In genomic region chr20:25352746-25353145, GRCh38 we compare ENCODE assay signal across 21 cellular contexts. TPM values are rescaled to one million over a fixed set of nuclear protein-coding genes. Genes with fewer than 3 reads are reported as not detected.
DNase-seq lines count a peak whose midpoint lies in the region; ATAC-seq, FAIRE-seq and TF ChIP-seq lines count a peak whose summit lies in the region.
"Had no signal": no experiment of that assay in that cellular context is flagged by ENCODE, and none has a peak within 500 bp of the region (broad histone marks: within the 10 kb centered on the region; RNA-seq: fewer than 3 reads in every experiment).

No MANE protein-coding gene starts in this region.

- FAIRE-seq in bronchial epithelial cell (lab: Jason Lieb, UNC): no peak
- FAIRE-seq in keratinocyte (lab: Jason Lieb, UNC): peak; percentile 69
- FAIRE-seq: A204.1, D721Med, GM12878, H1, RCC 7860 had no signal

- DNase-seq in left ventricle myocardium superior (no peak), right cardiac atrium (no peak), bronchial epithelial cell (ENCODE audit: low read depth) (peak; percentile 75), keratinocyte (ENCODE audit: low read depth, low spot score) (peak; percentile 15), vagina (ENCODE audit: extremely low spot score in 2 of 2) (no peak), osteocyte (ENCODE audit: extremely low spot score, unreplicated experiment) (no peak), left colon (no peak), natural killer cell (no peak)
- DNase-seq: Karpas-422, NCI-H1417, NCI-H1694 treated with DMSO at 0.1 percent for 48 hours, NCI-H2081 treated with DMSO at 0.1 percent for 48 hours, NCI-H2171 treated with DMSO at 0.1 percent for 48 hours, NCI-H524 treated with DMSO at 0.1 percent for 48 hours, NCI-H82 had no signal

- no peak for TF ChIP-seq POLR2A in vagina (IDR thresholded peaks at IDR 0.05)

- intact Hi-C loops in left ventricle myocardium superior (cut with micrococcal nuclease): no loop called here
- intact Hi-C loops in right cardiac atrium (cut with DNase I): no loop called here
- intact Hi-C loops in vagina (cut with DNase I): no loop called here
- intact Hi-C loops in left colon (cut with DNase I, micrococcal nuclease): no loop called here
- intact Hi-C loops in natural killer cell (cut with micrococcal nuclease): no loop called here

- H4K20me1 ChIP-seq in keratinocyte (ENCODE audit: control insufficient read depth, extremely low read depth, insufficient read depth, low read length): no peaks in the 10 kb centered on the region

- H3K9me3 ChIP-seq in right cardiac atrium (ENCODE audit: control insufficient read depth, low read length) (no peaks in the 10 kb centered on the region), keratinocyte (ENCODE audit: control insufficient read depth, low read depth, low read length) (no peaks in the 10 kb centered on the region), vagina (no peaks in the 10 kb centered on the region)

- H3K27ac ChIP-seq in right cardiac atrium (ENCODE audit: low read length) (no peak overlapping the region), keratinocyte (ENCODE audit: control insufficient read depth, insufficient read depth, low read length) (peak overlapping the region; percentile 46), vagina (peak overlapping the region; percentile 25)

- no peak overlapping the region for H3K4me3 ChIP-seq in right cardiac atrium (ENCODE audit: low read length)
- no peak overlapping the region for H3K4me3 ChIP-seq in bronchial epithelial cell (ENCODE audit: low read depth, low read length)
- no peak overlapping the region for H3K4me3 ChIP-seq in keratinocyte (ENCODE audit: control insufficient read depth in 2 of 3, extremely low read depth in 1 of 3, insufficient read depth in 2 of 3, low read depth in 1 of 3, low read length in 3 of 3)
- no peak overlapping the region for H3K4me3 ChIP-seq in vagina
- H3K4me3 ChIP-seq: GM12878 had no signal

- H3K9me1 ChIP-seq in keratinocyte (ENCODE audit: control insufficient read depth, extremely low read depth, insufficient read depth, low read length): no peaks in the 10 kb centered on the region

- H3K4me2 ChIP-seq in keratinocyte (ENCODE audit: control insufficient read depth, extremely low read depth, insufficient read depth, low read depth, low read length): peak overlapping the region; percentile 27

- H3K4me1 Mint-ChIP-seq in osteocyte (ENCODE audit: unreplicated experiment): peaks cover 11% of the 10 kb centered on the region
- H3K4me1 Mint-ChIP-seq in natural killer cell: peaks cover 23 to 45% of the 10 kb centered on the region in 2 donors

- WGBS in right cardiac atrium: 83% methylated on average over 3 of the region's 3 CpGs

- no peaks in the 10 kb centered on the region for H3K36me3 ChIP-seq in bronchial epithelial cell (ENCODE audit: control insufficient read depth, insufficient read depth, low read length)
- H3K36me3 ChIP-seq in keratinocyte (ENCODE audit: control insufficient read depth in 2 of 2, extremely low read depth in 1 of 2, insufficient read depth in 2 of 2, low read length in 2 of 2): no peaks in the 10 kb centered on the region
- H3K36me3 ChIP-seq in vagina: no peaks in the 10 kb centered on the region

- H3K9me3 Mint-ChIP-seq in osteocyte (ENCODE audit: unreplicated experiment) (no peaks in the 10 kb centered on the region), natural killer cell (no peaks in the 10 kb centered on the region)

- H3K36me3 Mint-ChIP-seq in osteocyte (ENCODE audit: unreplicated experiment): no peaks in the 10 kb centered on the region
- H3K36me3 Mint-ChIP-seq in natural killer cell: no peaks in the 10 kb centered on the region

- H3K27ac Mint-ChIP-seq in osteocyte (ENCODE audit: unreplicated experiment): no peak overlapping the region
- H3K27ac Mint-ChIP-seq in natural killer cell: no peak overlapping the region

- ATAC-seq in left ventricle myocardium superior (peak; percentile 47), right cardiac atrium (no peak), left colon (no peak), natural killer cell (no peak)
- ATAC-seq: GM12878, Right ventricle myocardium inferior had no signal

- no peaks in the 10 kb centered on the region for H3K27me3 Mint-ChIP-seq in osteocyte (ENCODE audit: unreplicated experiment)
- H3K27me3 Mint-ChIP-seq in natural killer cell (ENCODE audit: low read depth in 2 of 2): no peaks in the 10 kb centered on the region

- dilution Hi-C loops in keratinocyte (cut with MboI; ENCODE audit: extremely low pct_ligation_motif_present, low sequenced_read_pairs): no loop called here

- no peak overlapping the region for H2AFZ ChIP-seq in keratinocyte (ENCODE audit: control insufficient read depth, low read length)

- H3K79me2 ChIP-seq in keratinocyte (ENCODE audit: control insufficient read depth, insufficient read depth, low read length): no peaks in the 10 kb centered on the region

- H3K4me1 ChIP-seq in right cardiac atrium (ENCODE audit: control insufficient read depth, insufficient read depth, low read length) (peaks cover 4% of the 10 kb centered on the region), keratinocyte (ENCODE audit: control insufficient read depth, extremely low read depth, insufficient read depth, low read length) (peaks cover 22% of the 10 kb centered on the region), vagina (peaks cover 21% of the 10 kb centered on the region)

- no peak for TF ChIP-seq CTCF in bronchial epithelial cell (IDR thresholded peaks at IDR 0.05; ENCODE audit: insufficient read depth, low read length, severe bottlenecking)
- no peak for TF ChIP-seq CTCF in keratinocyte (optimal IDR thresholded peaks at IDR 0.05 in 1 of 3, IDR thresholded peaks at IDR 0.05 in 1 of 3, conservative IDR thresholded peaks at IDR 0.05 in 1 of 3; ENCODE audit: extremely low read depth in 1 of 3, insufficient read depth in 2 of 3, low read length in 3 of 3)
- TF ChIP-seq CTCF in vagina (IDR thresholded peaks at IDR 0.05): no peak
- TF ChIP-seq CTCF in osteocyte (IDR thresholded peaks at IDR 0.05): no peak
- no peak for TF ChIP-seq CTCF in natural killer cell (IDR thresholded peaks at IDR 0.05)

- H3K4me3 Mint-ChIP-seq in osteocyte (ENCODE audit: unreplicated experiment) (no peak overlapping the region), natural killer cell (no peak overlapping the region)

- H3K27me3 ChIP-seq in right cardiac atrium (ENCODE audit: control insufficient read depth, insufficient read depth) (no peaks in the 10 kb centered on the region), bronchial epithelial cell (ENCODE audit: control insufficient read depth, insufficient read depth, low read length) (no peaks in the 10 kb centered on the region), keratinocyte (ENCODE audit: control insufficient read depth, extremely low read depth, insufficient read depth, low read length) (no peaks in the 10 kb centered on the region), vagina (no peaks in the 10 kb centered on the region)

- peak overlapping the region; percentile 33 for H3K9ac ChIP-seq in keratinocyte (ENCODE audit: control insufficient read depth, extremely low read depth, insufficient read depth, low read length)

RNA-seq across cellular contexts. Expression of gene ABHD12, which starts 37.9 kb away (rescaled TPM):
- total RNA-seq in left ventricle myocardium superior: 21.3 TPM
- total RNA-seq in right cardiac atrium: 10 to 100 TPM; 22.6 to 28.3 (median 26.0) TPM
- polyA plus RNA-seq in right cardiac atrium: 25.3 TPM
- total RNA-seq in bronchial epithelial cell: 21.6 and 33.0 TPM in 2 replicates
- 8.3 to 16.3 TPM (median 11.2 TPM) in 3 replicates for polyA plus RNA-seq in keratinocyte
- 12.1 TPM for polyA plus RNA-seq in keratinocyte (2011; ENCODE audit: low read depth)
- 8.9 and 9.0 TPM in 2 replicates for polyA plus RNA-seq in keratinocyte (2011; cell fraction: cytosol; rRNA removed)
- polyA plus RNA-seq in keratinocyte (2011; cell fraction: nucleus; rRNA removed): 9.8 and 11.1 TPM in 2 replicates
- 20.1 and 30.1 TPM in 2 replicates for polyA plus RNA-seq in keratinocyte (2012; ENCODE audit: low replicate concordance)
- polyA minus RNA-seq in keratinocyte: 7.4 to 20.7 TPM (median 10.8 TPM) in 3 replicates
- polyA minus RNA-seq in keratinocyte (2011; cell fraction: cytosol; rRNA and poly(A)+ RNA removed): 10.9 TPM
- 7.1 and 14.5 TPM in 2 replicates for polyA minus RNA-seq in keratinocyte (2011; cell fraction: nucleus; rRNA and poly(A)+ RNA removed)
- 36.6 TPM for total RNA-seq in vagina
- total RNA-seq in osteocyte: 42.9 and 50.3 TPM in 2 replicates
- total RNA-seq in left colon: 10 to 100 TPM; 42.4 to 76.1 TPM
- 10 to 100 TPM; 28.5 to 34.6 (median 34.5) TPM for total RNA-seq in natural killer cell

RNA-seq across cellular contexts. Expression of gene GINS1, which starts 54.7 kb away (rescaled TPM):
- total RNA-seq in left ventricle myocardium superior: 0.94 TPM
- total RNA-seq in right cardiac atrium: under 1 TPM; 0.45 to 0.85 (median 0.63) TPM
- 0.54 TPM for polyA plus RNA-seq in right cardiac atrium
- 1.1 and 1.4 TPM in 2 replicates for total RNA-seq in bronchial epithelial cell
- polyA plus RNA-seq in keratinocyte: 3.3 to 12.5 TPM (median 9.0 TPM) in 3 replicates
- 0.39 TPM for polyA plus RNA-seq in keratinocyte (2011; ENCODE audit: low read depth)
- 3.8 and 5.5 TPM in 2 replicates for polyA plus RNA-seq in keratinocyte (2011; cell fraction: cytosol; rRNA removed)
- polyA plus RNA-seq in keratinocyte (2011; cell fraction: nucleus; rRNA removed): 4.2 and 5.5 TPM in 2 replicates
- polyA plus RNA-seq in keratinocyte (2012; ENCODE audit: low replicate concordance): 0.82 and 7.1 TPM in 2 replicates
- 2.8 to 11.8 TPM (median 2.8 TPM) in 3 replicates for polyA minus RNA-seq in keratinocyte
- polyA minus RNA-seq in keratinocyte (2011; cell fraction: cytosol; rRNA and poly(A)+ RNA removed): 3.3 TPM
- 1.5 and 3.3 TPM in 2 replicates for polyA minus RNA-seq in keratinocyte (2011; cell fraction: nucleus; rRNA and poly(A)+ RNA removed)
- total RNA-seq in vagina: 2.0 TPM
- total RNA-seq in osteocyte: 5.8 and 6.2 TPM in 2 replicates
- 1 to 10 TPM; 2.7 to 5.0 TPM for total RNA-seq in left colon
- 1 to 10 TPM; 1.3 to 1.5 (median 1.4) TPM for total RNA-seq in natural killer cell

Comparison
In these comparisons a context has a peak if more than half of its experiments do, and no peak if none do; other contexts are left out.
1. DNase-seq: peak in bronchial epithelial cell (single experiment) and keratinocyte (single experiment); none in left ventricle myocardium superior (single experiment), right cardiac atrium (0 of 3), vagina (0 of 2), osteocyte (single experiment), left colon (0 of 2) and natural killer cell (single experiment).